In genomic region chr9:21561502-21561901, GRCh38 we compare ENCODE assay signal across 1 cellular context.
TF ChIP-seq lines count a peak whose summit lies in the region.

No MANE protein-coding gene starts in this region.

TF ChIP-seq in HCT116, 20 proteins besides CTCF, POLR2A, EP300 and RAD21 (continued from another document):
- TF ChIP-seq REST (IDR thresholded peaks at IDR 0.05; ENCODE audit: low read depth) (no peak), EGR1 (IDR thresholded peaks at IDR 0.05; ENCODE audit: low read depth) (no peak), ZFX (IDR thresholded peaks at IDR 0.05) (no peak), CEBPB (IDR thresholded peaks at IDR 0.05; ENCODE audit: low read depth) (no peak), SIN3A (IDR thresholded peaks at IDR 0.05; ENCODE audit: low read depth) (no peak), CBX3 (IDR thresholded peaks at IDR 0.05; ENCODE audit: low read depth) (no peak), MAX (IDR thresholded peaks at IDR 0.05) (no peak), YY1 (IDR thresholded peaks at IDR 0.05; ENCODE audit: extremely low read depth, insufficient replicate concordance, low read depth, low read length) (no peak)
